Comparison of ENCODE assay signal across 19 cellular contexts in genomic region chr7:11758627-11759111, GRCh38.
"Had no signal": no experiment of that assay in that cellular context is flagged by ENCODE, and none has a peak within 500 bp of the region (broad histone marks: within the 10 kb centered on the region; RNA-seq: fewer than 3 reads in every experiment).

No MANE protein-coding gene starts in this region.

- H3K4me3 Mint-ChIP-seq: activated CD4-positive, alpha-beta T cell treated with anti-CD3 and anti-CD28 coated beads, Interleukin-2, amount 10 ng/mL, durations not matched to agents 24 days and 14 days; activated CD8-positive, alpha-beta T cell treated with anti-CD3 and anti-CD28 coated beads for 36 hours; activated naive CD4-positive, alpha-beta T cell treated with anti-CD3 and anti-CD28 coated beads for 36 hours; activated T-cell treated with anti-CD3 and anti-CD28 coated beads, Interleukin-2, amount 50 U/mL, for 24 hours; stimulated activated effector memory CD8-positive, alpha-beta T cell treated with anti-CD3 and anti-CD28 coated beads, Interleukin-12 subunit alpha, Interleukin-12 subunit beta, amount 100 ng/mL, for 72 hours had no signal

- H3K27ac Mint-ChIP-seq: activated CD4-positive, alpha-beta T cell treated with anti-CD3 and anti-CD28 coated beads, Interleukin-2, amount 10 ng/mL, durations not matched to agents 24 days and 14 days; activated CD8-positive, alpha-beta T cell treated with anti-CD3 and anti-CD28 coated beads for 36 hours; activated naive CD4-positive, alpha-beta T cell treated with anti-CD3 and anti-CD28 coated beads for 36 hours; activated T-cell treated with anti-CD3 and anti-CD28 coated beads, Interleukin-2, amount 50 U/mL, for 24 hours; stimulated activated effector memory CD8-positive, alpha-beta T cell treated with anti-CD3 and anti-CD28 coated beads, Interleukin-12 subunit alpha, Interleukin-12 subunit beta, amount 100 ng/mL, for 72 hours had no signal

- H3K4me1 ChIP-seq: breast epithelium, left lung, right lobe of liver had no signal

- ATAC-seq: activated CD8-positive, alpha-beta T cell treated with anti-CD3 and anti-CD28 coated beads for 36 hours; esophagus mucosa; left lung; right lobe of liver; stimulated activated effector memory CD8-positive, alpha-beta T cell treated with anti-CD3 and anti-CD28 coated beads, Interleukin-12 subunit alpha, Interleukin-12 subunit beta, amount 100 ng/mL, for 72 hours had no signal

- H3K4me3 ChIP-seq: breast epithelium, left lung, right lobe of liver, thoracic aorta had no signal

- H3K27ac ChIP-seq: breast epithelium, left lung, right lobe of liver, thoracic aorta had no signal

- H3K27me3 ChIP-seq: breast epithelium, left lung, right lobe of liver had no signal

- H3K36me3 Mint-ChIP-seq: stimulated activated effector memory CD8-positive, alpha-beta T cell treated with anti-CD3 and anti-CD28 coated beads, Interleukin-12 subunit alpha, Interleukin-12 subunit beta, amount 100 ng/mL, for 72 hours had no signal

- H3K9me3 Mint-ChIP-seq: activated CD4-positive, alpha-beta T cell treated with anti-CD3 and anti-CD28 coated beads, Interleukin-2, amount 10 ng/mL, durations not matched to agents 24 days and 14 days; activated CD8-positive, alpha-beta T cell treated with anti-CD3 and anti-CD28 coated beads for 36 hours; activated naive CD4-positive, alpha-beta T cell treated with anti-CD3 and anti-CD28 coated beads for 36 hours; activated T-cell treated with anti-CD3 and anti-CD28 coated beads, Interleukin-2, amount 50 U/mL, for 24 hours had no signal

- H3K27me3 Mint-ChIP-seq: activated CD4-positive, alpha-beta T cell treated with anti-CD3 and anti-CD28 coated beads, Interleukin-2, amount 10 ng/mL, durations not matched to agents 24 days and 14 days; activated CD8-positive, alpha-beta T cell treated with anti-CD3 and anti-CD28 coated beads for 36 hours; activated T-cell treated with anti-CD3 and anti-CD28 coated beads, Interleukin-2, amount 50 U/mL, for 24 hours had no signal

- H3K36me3 ChIP-seq: breast epithelium, left lung, right lobe of liver, thoracic aorta had no signal

- H3K9me3 ChIP-seq: breast epithelium, left lung, right lobe of liver, thoracic aorta had no signal

- DNase-seq: activated CD4-positive, alpha-beta T cell treated with anti-CD3 and anti-CD28 coated beads, Interleukin-2, amount 10 ng/mL, durations not matched to agents 24 days and 14 days; activated CD4-positive, CD25-positive, alpha-beta regulatory T cell; activated CD8-positive, alpha-beta T cell treated with anti-CD3 and anti-CD28 coated beads for 36 hours; activated naive CD4-positive, alpha-beta T cell treated with anti-CD3 and anti-CD28 coated beads for 36 hours; activated T-cell treated with anti-CD3 and anti-CD28 coated beads, Interleukin-2, amount 50 U/mL, for 24 hours; anterior cingulate cortex; cerebellar nuclear complex; effector CD4-positive, alpha-beta T cell; foreskin melanocyte; glutamatergic neuron; left lung; right lobe of liver; small intestine; stimulated activated CD4-positive, alpha-beta T cell treated with anti-CD3 and anti-CD28 coated beads, Interleukin-4, amount 100 ng/mL, for 1 hour; T1000 had no signal

- FAIRE-seq: small intestine had no signal

- H3K4me1 Mint-ChIP-seq: activated CD4-positive, alpha-beta T cell treated with anti-CD3 and anti-CD28 coated beads, Interleukin-2, amount 10 ng/mL, durations not matched to agents 24 days and 14 days; stimulated activated effector memory CD8-positive, alpha-beta T cell treated with anti-CD3 and anti-CD28 coated beads, Interleukin-12 subunit alpha, Interleukin-12 subunit beta, amount 100 ng/mL, for 72 hours had no signal
